In genomic region chr21:33569986-33570385, GRCh38 we compare ENCODE assay signal across 1 cellular context.
TF ChIP-seq lines count a peak whose summit lies in the region.

No MANE protein-coding gene starts in this region.

TF ChIP-seq in GM12878, 131 proteins besides CTCF, POLR2A, EP300 and RAD21:
- TF ChIP-seq TCF3 (IDR thresholded peaks at IDR 0.05; ENCODE audit: borderline replicate concordance, insufficient read depth, low read depth, low read length) (no peak), BCL11A (IDR thresholded peaks at IDR 0.05; ENCODE audit: low read depth, low read length) (no peak), CBX5 (IDR thresholded peaks at IDR 0.05; ENCODE audit: low read depth) (no peak), NFIC (IDR thresholded peaks at IDR 0.05; ENCODE audit: low read depth, low read length) (no peak), ZBTB40 (IDR thresholded peaks at IDR 0.05; ENCODE audit: borderline replicate concordance) (no peak), IRF5 (IDR thresholded peaks at IDR 0.05; ENCODE audit: borderline replicate concordance) (no peak), STAT3 (IDR thresholded peaks at IDR 0.05; ENCODE audit: low read depth, low read length) (no peak), KLF5 (IDR thresholded peaks at IDR 0.05; ENCODE audit: partially characterized antibody) (no peak), NFXL1 (IDR thresholded peaks at IDR 0.05; ENCODE audit: borderline replicate concordance) (no peak), EZH2 (IDR thresholded peaks at IDR 0.05; ENCODE audit: borderline replicate concordance, control insufficient read depth, low read depth, low read length) (no peak), REST (IDR thresholded peaks at IDR 0.05; ENCODE audit: low read depth, low read length) (no peak), RBBP5 (conservative IDR thresholded peaks at IDR 0.05) (no peak), CREB1 (IDR thresholded peaks at IDR 0.05; ENCODE audit: low read depth) (no peak), NR2C1 (IDR thresholded peaks at IDR 0.05) (no peak), MXI1 (IDR thresholded peaks at IDR 0.05; ENCODE audit: low read depth, low read length) (no peak)
